Comparison of ENCODE assay signal across 11 cellular contexts in the genomic region with DNA sequence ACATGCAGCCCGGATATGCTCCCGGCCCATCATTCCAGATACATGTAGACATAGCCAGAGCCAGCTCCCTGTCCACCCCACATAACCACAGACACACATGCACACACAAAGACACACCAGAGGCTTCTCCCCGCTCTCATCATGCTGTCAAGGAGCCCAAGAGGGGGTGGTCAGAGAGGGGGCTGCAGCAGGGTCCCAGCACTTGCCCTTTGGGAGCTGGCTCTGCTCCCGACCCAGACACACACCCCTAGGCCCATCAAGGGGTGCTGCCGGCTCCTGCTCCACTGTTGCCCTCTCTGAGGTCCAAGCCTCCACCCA. TPM values are rescaled to one million over a fixed set of nuclear protein-coding genes. Genes with fewer than 3 reads are reported as not detected.
A peak's percentile ranks its signal among the peaks of the same experiment; 100 is the strongest.
DNase-seq lines count a peak whose midpoint lies in the region; ATAC-seq, FAIRE-seq and TF ChIP-seq lines count a peak whose summit lies in the region.
"Had no signal": no experiment of that assay in that cellular context is flagged by ENCODE, and none has a peak within 500 bp of the region (broad histone marks: within the 10 kb centered on the region; RNA-seq: fewer than 3 reads in every experiment).

No MANE protein-coding gene starts in this region.

- H3K36me3 Mint-ChIP-seq in brain = no peaks in the 10 kb centered on the region

- POLR2A ChIA-PET in IMR-90 (lab: Charles Lee; ENCODE audit: unreplicated experiment) (no interaction called here), HepG2 (lab: Yijun Ruan, JAX) (no interaction called here)

- no TSS peak for BruUV-seq in IMR-90 (replicated peaks; lab: Mats Ljungman, UMichigan)
- no TSS peak for BruUV-seq in HepG2 (replicated peaks; lab: Mats Ljungman, UMichigan)

- H4K20me1 ChIP-seq in IMR-90 (ENCODE audit: insufficient read depth, low read length) (no peaks in the 10 kb centered on the region), HepG2 (ENCODE audit: insufficient read depth, low read length) (no peaks in the 10 kb centered on the region)

- no peaks in the 10 kb centered on the region for H3K79me1 ChIP-seq in IMR-90 (ENCODE audit: low read depth in 1 of 2, low read length in 2 of 2)

- H3K4me3 ChIP-seq in IMR-90 (ENCODE audit: insufficient read depth, low read depth, low read length) (no peak overlapping the region), HepG2 (replicated peaks in 1 of 3; ENCODE audit: insufficient read depth in 1 of 3, low read depth in 2 of 3, low read length in 3 of 3) (peak overlapping the region in 1 of 3 experiments; percentile 45; a peak in 1 of 6 replicates), stomach (peak overlapping the region in 3 of 4 donors; percentile 15 to 36 (median 33))

- CTCF ChIA-PET in IMR-90 (lab: Yijun Ruan, JAX) = interaction anchor here (0.7 kb wide), 1 partner anchor 492 kb away, joined by 3 read pairs; no protein-coding TSS in a partner anchor
- CTCF ChIA-PET in HepG2 (lab: Yijun Ruan, JAX; ENCODE audit: low intra/inter-chr PET ratio, low total read pairs) = no interaction called here

- DNase-seq in IMR-90 (peak; percentile 67), HepG2 (ENCODE audit: low spot score) (no peak), stomach (no peak), NCI-H1694 (lab: John Stamatoyannopoulos, UW) (no peak)
- DNase-seq in activated effector memory CD4-positive, alpha-beta T cell treated with Interleukin-2 at 50 U/mL for 16 hours = no peak
- DNase-seq: HFFc6, NCI-H1436 treated with DMSO at 0.1 percent for 48 hours, OCI-M1 had no signal

- H3K4me1 Mint-ChIP-seq in brain = peaks cover 19% of the 10 kb centered on the region

- H3K27me3 ChIP-seq in IMR-90 (ENCODE audit: control insufficient read depth, insufficient read depth, low read length) = no peaks in the 10 kb centered on the region
- H3K27me3 ChIP-seq in HepG2 (ENCODE audit: control insufficient read depth in 1 of 2, insufficient read depth in 2 of 2, low read length in 2 of 2) = peaks cover 2 to 23% of the 10 kb centered on the region in 2 experiments; a peak in 3 of 5 replicates
- H3K27me3 ChIP-seq in stomach = no peaks in the 10 kb centered on the region

- H3K27ac ChIP-seq in IMR-90 (ENCODE audit: insufficient read depth, low read length) (peak overlapping the region; percentile 2; the same call in 1 of the 2 replicates), HepG2 (ENCODE audit: extremely low read length, insufficient read depth, low read length) (no peak overlapping the region), stomach (peak overlapping the region; percentile 30 to 81 (median 69))

- peak overlapping the region; percentile 7; the same call in 1 of the 2 replicates for H2AK5ac ChIP-seq in IMR-90 (ENCODE audit: low read depth, low read length)

- peak overlapping the region; percentile 14 for H2BK5ac ChIP-seq in IMR-90 (ENCODE audit: low read depth, low read length, poor library complexity, severe bottlenecking)

- TF ChIP-seq RAD21 in IMR-90 (IDR thresholded peaks at IDR 0.05; ENCODE audit: low read length) (no peak), HepG2 (CRISPR knock-in tag; IDR thresholded peaks at IDR 0.05) (no peak)

- H3K9me3 ChIP-seq in IMR-90 (ENCODE audit: control insufficient read depth, insufficient read depth, low read length) (no peaks in the 10 kb centered on the region), HepG2 (ENCODE audit: low read length) (no peaks in the 10 kb centered on the region), stomach (no peaks in the 10 kb centered on the region)

- H2BK20ac ChIP-seq in IMR-90 (ENCODE audit: low read depth, low read length) = no peak overlapping the region

- H3K27ac Mint-ChIP-seq in brain = peak overlapping the region; percentile 38 to 87 (median 72)
- H3K27ac Mint-ChIP-seq: activated T-helper 2 cell treated with anti-CD3 and anti-CD28 coated beads, Interferon-gamma antibody, Interleukin-2, Interleukin-4, amounts not matched to agents 10 μg/mL and 5 μg/mL and 100 μg/mL, durations not matched to agents 14 hours and 24 hours and 36 hours; HFFc6 had no signal

- no peaks in the 10 kb centered on the region for H3K79me2 ChIP-seq in HepG2 (ENCODE audit: insufficient read depth, low read length)

- H3K9me3 Mint-ChIP-seq in brain = peaks cover 0 to 2% (median 0%) of the 10 kb centered on the region in 5 experiments
- H3K9me3 Mint-ChIP-seq: activated T-helper 2 cell treated with anti-CD3 and anti-CD28 coated beads, Interferon-gamma antibody, Interleukin-2, Interleukin-4, amounts not matched to agents 10 μg/mL and 5 μg/mL and 100 μg/mL, durations not matched to agents 14 hours and 24 hours and 36 hours; HFFc6 had no signal

- H3K4me2 ChIP-seq in IMR-90 (ENCODE audit: low read depth, low read length) (no peak overlapping the region), HepG2 (ENCODE audit: low read depth, low read length) (peak overlapping the region; percentile 71)

- TF ChIP-seq EP300 in HepG2 (IDR thresholded peaks at IDR 0.05; ENCODE audit: low read depth in 2 of 2, low read length in 2 of 2) = no peak
- TF ChIP-seq EP300 in HepG2 (CRISPR knock-in tag; IDR thresholded peaks at IDR 0.05; ENCODE audit: borderline replicate concordance) = no peak
- no peak for TF ChIP-seq EP300 in stomach (IDR thresholded peaks at IDR 0.05)

- no peak overlapping the region for H3K56ac ChIP-seq in IMR-90 (ENCODE audit: extremely low read depth, insufficient read depth, low read length)

- H3K4me1 ChIP-seq in IMR-90 (ENCODE audit: control insufficient read depth, insufficient read depth, low read length) (peaks cover 22% of the 10 kb centered on the region), HepG2 (ENCODE audit: insufficient read depth, low read length) (peaks cover 60% of the 10 kb centered on the region), stomach (peaks cover 30 to 68% (median 45%) of the 10 kb centered on the region in 4 donors)

- H3K9ac ChIP-seq in IMR-90 (ENCODE audit: low read depth, low read length) (no peak overlapping the region; the same call in 1 of the 2 replicates), HepG2 (ENCODE audit: insufficient read depth, low read depth, low read length) (no peak overlapping the region)

- peak overlapping the region; percentile 28; the same call in 1 of the 2 replicates for H3K14ac ChIP-seq in IMR-90 (replicated peaks; ENCODE audit: low read depth, low read length)

- no peak overlapping the region for H3K23ac ChIP-seq in IMR-90 (ENCODE audit: low read depth, low read length)

- peak overlapping the region; percentile 70 for H2AK9ac ChIP-seq in IMR-90 (replicated peaks; ENCODE audit: low read depth, low read length, poor library complexity)

- intact Hi-C loops in IMR-90 (cut with micrococcal nuclease) = no loop called here
- intact Hi-C loops in HepG2 (cut with micrococcal nuclease; ENCODE audit: unreplicated experiment) = no loop called here
- intact Hi-C loops in stomach (cut with DNase I; ENCODE audit: low total_unique reads) = no loop called here

- TF ChIP-seq CTCF in IMR-90 (conservative IDR thresholded peaks at IDR 0.05; ENCODE audit: low read depth, low read length) (no peak), brain (conservative IDR thresholded peaks at IDR 0.05) (no peak), HepG2 (CRISPR knock-in tag; IDR thresholded peaks at IDR 0.05) (no peak), stomach (IDR thresholded peaks at IDR 0.05) (no peak)

- peak overlapping the region; percentile 45; the same call in 1 of the 2 replicates for H2BK120ac ChIP-seq in IMR-90 (ENCODE audit: low read depth, low read length)

- H3K9me1 ChIP-seq in IMR-90 (ENCODE audit: insufficient read depth, low read length) = peaks cover 8% of the 10 kb centered on the region; the same call in 1 of the 2 replicates

- ATAC-seq in IMR-90 (ENCODE audit: low read depth) (no peak; the same call in 1 of the 2 replicates), HepG2 (peak; percentile 31; the same call in 1 of the 3 replicates), HG03280 (IDR thresholded peaks at IDR 0.05; ENCODE audit: unreplicated experiment) (no peak)

- peak overlapping the region in 1 of 2 experiments; percentile 37; a peak in 1 of 4 replicates for H4K8ac ChIP-seq in IMR-90 (ENCODE audit: low read depth in 2 of 2, low read length in 2 of 2)

- H3K36me3 ChIP-seq in IMR-90 (ENCODE audit: control insufficient read depth, insufficient read depth, low read length) (no peaks in the 10 kb centered on the region), HepG2 (replicated peaks in 1 of 2; ENCODE audit: control insufficient read depth in 1 of 2, insufficient read depth in 2 of 2, low read length in 2 of 2) (no peaks in the 10 kb centered on the region), stomach (no peaks in the 10 kb centered on the region)

- no peak overlapping the region; the same call in 2 of the 3 replicates for H2BK15ac ChIP-seq in IMR-90 (ENCODE audit: low read depth, low read length)

- peak overlapping the region; percentile 47; the same call in 1 of the 2 replicates for H3K4ac ChIP-seq in IMR-90 (ENCODE audit: low read depth, low read length)

- peak overlapping the region; percentile 24 for H4K5ac ChIP-seq in IMR-90 (ENCODE audit: low read depth, low read length)

- H2AFZ ChIP-seq in IMR-90 (replicated peaks; ENCODE audit: low read length, poor library complexity) (peak overlapping the region; percentile 90), HepG2 (ENCODE audit: low read length) (no peak overlapping the region)

- no peak for FAIRE-seq in HepG2 (lab: Jason Lieb, UNC)

- peak overlapping the region; percentile 9 for H3K18ac ChIP-seq in IMR-90 (ENCODE audit: low read depth, low read length)

- H3K4me3 Mint-ChIP-seq in brain = no peak overlapping the region
- H3K4me3 Mint-ChIP-seq: HFFc6 had no signal

- H4K91ac ChIP-seq in IMR-90 (ENCODE audit: insufficient read depth, low read depth, low read length) = peak overlapping the region; percentile 56

- peaks cover 4% of the 10 kb centered on the region for H3K27me3 Mint-ChIP-seq in brain

- in situ Hi-C loops in IMR-90 (cut with MboI; ENCODE audit: low sequenced_read_pairs) (no loop called here), HepG2 (cut with HindIII; ENCODE audit: extremely low pct_ligation_motif_present, low pct_unique_long_range_greater_than_20kb) (no loop called here)

- WGBS in IMR-90 (ENCODE audit: extremely low coverage in 2 of 2, insufficient read length in 1 of 2), 2 experiments = no CpG with 5 or more reads among the region's 5 CpGs
- WGBS in HepG2 (ENCODE audit: low lambda C conversion rate) = 50% methylated on average over 2 of the region's 5 CpGs
- 38 to 76% (median 69%) methylated on average over 2 to 5 of the region's 5 CpGs for WGBS in stomach, 5 donors

- dilution Hi-C loops in IMR-90 (cut with HindIII; ENCODE audit: low sequenced_read_pairs, unreplicated experiment) = no loop called here

- TF ChIP-seq POLR2A in IMR-90 (IDR thresholded peaks at IDR 0.05; ENCODE audit: low read depth, low read length) = no peak
- TF ChIP-seq POLR2A in HepG2 (IDR thresholded peaks at IDR 0.05; ENCODE audit: insufficient read depth in 1 of 2, low read depth in 2 of 2, low read length in 2 of 2) = no peak
- no peak for TF ChIP-seq POLR2A in stomach (IDR thresholded peaks at IDR 0.05)

RNA-seq across cellular contexts. Expression of gene PTAFR, which starts 2.6 kb away (rescaled TPM):
- total RNA-seq in IMR-90 (2012; rRNA removed) = under 0.01 and 0.18 TPM in 2 replicates
- 0.17 and 0.30 TPM in 2 replicates for polyA plus RNA-seq in IMR-90 (2012; rRNA removed)
- 0.09 and 0.11 TPM in 2 replicates for polyA plus RNA-seq in IMR-90 (2012; cell fraction: cytosol; rRNA removed)
- polyA plus RNA-seq in IMR-90 (2012; cell fraction: nucleus; rRNA removed; ENCODE audit: low replicate concordance) = 0.06 and 0.16 TPM in 2 replicates
- polyA plus RNA-seq in brain (ENCODE audit: insufficient read depth, low read depth, low replicate concordance) = 1.3 TPM
- 0.18 and 0.27 TPM in 2 replicates for total RNA-seq in HepG2 (2016; rRNA removed; fragmentation: Illumina TruSeq; extraction: Trizol)
- total RNA-seq in HepG2 (2016; cell fraction: cytosol; rRNA removed; fragmentation: Illumina TruSeq; extraction: Trizol; ENCODE audit: low read depth) = not detected in 2 replicates
- 0.18 and 0.22 TPM in 2 replicates for total RNA-seq in HepG2 (2016; cell fraction: insoluble cytoplasmic fraction; rRNA removed; fragmentation: Illumina TruSeq; extraction: Trizol)
- 0.19 and 0.21 TPM in 2 replicates for total RNA-seq in HepG2 (2016; cell fraction: membrane; rRNA removed; fragmentation: Illumina TruSeq; extraction: Trizol)
- total RNA-seq in HepG2 (2016; cell fraction: nucleus; rRNA removed; fragmentation: Illumina TruSeq; extraction: Trizol) = 0.09 and 0.12 TPM in 2 replicates
- 22.8 and 24.0 TPM in 2 replicates for polyA plus RNA-seq in HepG2 (2011; rRNA removed)
- polyA plus RNA-seq in HepG2 (2011; cell fraction: cytosol; rRNA removed) = 26.7 and 29.6 TPM in 2 replicates
- 4.9 and 6.8 TPM in 2 replicates for polyA plus RNA-seq in HepG2 (2011; cell fraction: nucleus; rRNA removed)
- 10.9 and 16.0 TPM in 2 replicates for polyA plus RNA-seq in HepG2 (2012)
- polyA plus RNA-seq in HepG2 (2016; cell fraction: cytosol; fragmentation: Illumina TruSeq; extraction: Trizol; ENCODE audit: low read depth) = 0.05 TPM in 1 of 2 replicates, not detected in the other
- 0.32 and 0.41 TPM in 2 replicates for polyA plus RNA-seq in HepG2 (2016; cell fraction: insoluble cytoplasmic fraction; fragmentation: Illumina TruSeq; extraction: Trizol; ENCODE audit: low read depth)
- polyA plus RNA-seq in HepG2 (2016; cell fraction: membrane; fragmentation: Illumina TruSeq; extraction: Trizol; ENCODE audit: low read depth) = 0.07 and 0.11 TPM in 2 replicates
- 0.18 and 0.37 TPM in 2 replicates for polyA plus RNA-seq in HepG2 (2016; cell fraction: nucleus; fragmentation: Illumina TruSeq; extraction: Trizol; ENCODE audit: insufficient read depth, low read depth)
- 0.65 and 54.4 TPM in 2 replicates for polyA minus RNA-seq in HepG2 (2011; rRNA and poly(A)+ RNA removed; ENCODE audit: low replicate concordance)
- 6.2 and 10.5 TPM in 2 replicates for polyA minus RNA-seq in HepG2 (2011; cell fraction: cytosol; rRNA and poly(A)+ RNA removed)
- 2.2 and 3.5 TPM in 2 replicates for polyA minus RNA-seq in HepG2 (2011; cell fraction: nucleus; rRNA and poly(A)+ RNA removed)
- total RNA-seq in stomach = 1 to 10 TPM in 3 of 5 donors, under 1 TPM in 1, not detected in 1; 0.45 to 3.5 (median 2.5) TPM
- polyA plus RNA-seq in stomach = 1 to 10 TPM; 1.2 to 1.9 (median 1.7) TPM

RNA-seq across cellular contexts. Expression of gene DNAJC8, which starts 58.9 kb away (rescaled TPM):
- total RNA-seq in IMR-90 (2012; rRNA removed) (53.6 and 70.5 TPM in 2 replicates), HepG2 (2016; rRNA removed; fragmentation: Illumina TruSeq; extraction: Trizol) (126 and 180 TPM in 2 replicates), stomach (100 to 1,000 TPM in 1 of 5 donors, 10 to 100 TPM in 4; 38.4 to 111 (median 79.7) TPM)
- polyA plus RNA-seq in IMR-90 (2012; rRNA removed) (77.0 and 81.0 TPM in 2 replicates), brain (ENCODE audit: insufficient read depth, low read depth, low replicate concordance) (119 TPM), HepG2 (2011; rRNA removed) (48.4 and 54.5 TPM in 2 replicates), stomach (10 to 100 TPM; 59.5 to 75.6 (median 73.2) TPM)
- polyA plus RNA-seq in IMR-90 (2012; cell fraction: cytosol; rRNA removed) = 16.8 and 33.3 TPM in 2 replicates
- polyA plus RNA-seq in IMR-90 (2012; cell fraction: nucleus; rRNA removed; ENCODE audit: low replicate concordance) = 9.8 and 42.2 TPM in 2 replicates
- 25.1 and 26.4 TPM in 2 replicates for total RNA-seq in HepG2 (2016; cell fraction: cytosol; rRNA removed; fragmentation: Illumina TruSeq; extraction: Trizol; ENCODE audit: low read depth)
- 132 and 187 TPM in 2 replicates for total RNA-seq in HepG2 (2016; cell fraction: insoluble cytoplasmic fraction; rRNA removed; fragmentation: Illumina TruSeq; extraction: Trizol)
- total RNA-seq in HepG2 (2016; cell fraction: membrane; rRNA removed; fragmentation: Illumina TruSeq; extraction: Trizol) = 45.3 and 52.1 TPM in 2 replicates
- 55.9 and 61.0 TPM in 2 replicates for total RNA-seq in HepG2 (2016; cell fraction: nucleus; rRNA removed; fragmentation: Illumina TruSeq; extraction: Trizol)
- polyA plus RNA-seq in HepG2 (2011; cell fraction: cytosol; rRNA removed) = 36.4 and 46.8 TPM in 2 replicates
- polyA plus RNA-seq in HepG2 (2011; cell fraction: nucleus; rRNA removed) = 20.6 and 24.0 TPM in 2 replicates
- polyA plus RNA-seq in HepG2 (2012) = 54.3 and 68.8 TPM in 2 replicates
- 24.2 and 24.3 TPM in 2 replicates for polyA plus RNA-seq in HepG2 (2016; cell fraction: cytosol; fragmentation: Illumina TruSeq; extraction: Trizol; ENCODE audit: low read depth)
- polyA plus RNA-seq in HepG2 (2016; cell fraction: insoluble cytoplasmic fraction; fragmentation: Illumina TruSeq; extraction: Trizol; ENCODE audit: low read depth) = 224 and 245 TPM in 2 replicates
- polyA plus RNA-seq in HepG2 (2016; cell fraction: membrane; fragmentation: Illumina TruSeq; extraction: Trizol; ENCODE audit: low read depth) = 43.7 and 45.5 TPM in 2 replicates
- 124 and 135 TPM in 2 replicates for polyA plus RNA-seq in HepG2 (2016; cell fraction: nucleus; fragmentation: Illumina TruSeq; extraction: Trizol; ENCODE audit: insufficient read depth, low read depth)
- 33.9 and 41.6 TPM in 2 replicates for polyA minus RNA-seq in HepG2 (2011; rRNA and poly(A)+ RNA removed; ENCODE audit: low replicate concordance)
- 16.9 and 17.8 TPM in 2 replicates for polyA minus RNA-seq in HepG2 (2011; cell fraction: cytosol; rRNA and poly(A)+ RNA removed)
- 15.6 and 21.8 TPM in 2 replicates for polyA minus RNA-seq in HepG2 (2011; cell fraction: nucleus; rRNA and poly(A)+ RNA removed)
